17 cellular contexts compared by ENCODE assay signal in the genomic region with DNA sequence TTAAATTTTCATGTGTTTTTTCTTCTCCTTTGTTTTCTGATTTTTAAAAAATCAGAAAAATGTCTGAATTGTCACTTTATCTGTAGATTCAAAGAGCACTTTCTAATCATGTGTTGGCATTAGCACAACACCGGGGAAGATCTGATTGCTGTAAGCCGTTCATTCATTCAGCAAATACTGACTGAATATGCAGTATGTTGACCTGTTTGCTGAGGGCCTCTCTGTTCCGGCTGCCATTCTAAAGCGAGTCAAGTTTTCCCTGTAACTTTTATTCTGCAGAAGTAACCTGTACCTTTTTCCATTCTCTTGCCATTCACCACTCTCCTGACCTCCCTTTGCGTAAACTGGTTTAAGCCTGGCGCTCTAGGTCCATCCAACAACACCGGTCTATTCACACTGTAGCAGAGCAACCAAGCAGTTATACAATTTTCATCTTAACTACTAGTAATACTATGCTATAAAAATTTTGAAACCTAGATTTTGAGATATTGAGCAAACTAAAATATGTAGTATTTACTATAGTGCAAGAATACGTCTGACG. TPM values are rescaled to one million over a fixed set of nuclear protein-coding genes. Genes with fewer than 3 reads are reported as not detected.
"Had no signal": no experiment of that assay in that cellular context is flagged by ENCODE, and none has a peak within 500 bp of the region (broad histone marks: within the 10 kb centered on the region; RNA-seq: fewer than 3 reads in every experiment).

No MANE protein-coding gene starts in this region.

- H3K79me2 ChIP-seq: parathyroid adenoma had no signal

- H3K9ac ChIP-seq: parathyroid adenoma had no signal

- DNase-seq: activated CD4-positive, alpha-beta T cell treated with anti-CD3 and anti-CD28 coated beads for 4 hours; activated CD4-positive, alpha-beta T cell treated with anti-CD3 and anti-CD28 coated beads, Interleukin-2, amount 50 U/mL, for 48 hours; activated CD4-positive, CD25-positive, alpha-beta regulatory T cell; activated naive CD4-positive, alpha-beta T cell treated with Interleukin-2 at 50 U/mL for 16 hours; activated naive CD8-positive, alpha-beta T cell treated with anti-CD3 and anti-CD28 coated beads for 36 hours; activated T-cell treated with anti-CD3 and anti-CD28 coated beads, Interleukin-2, amount 50 U/mL, for 48 hours; amniotic stem cell; cerebellar nuclear complex; stimulated activated CD4-positive, alpha-beta T cell treated with anti-CD3 and anti-CD28 coated beads, Interleukin-4, amount 100 ng/mL, for 4 hours; stimulated activated naive CD8-positive, alpha-beta T cell treated with anti-CD3 and anti-CD28 coated beads, Interleukin-15, Interleukin-2, amounts not matched to agents 100 U/mL and 50 U/mL, for 24 hours; T-helper 1 cell; T-helper 9 cell; upper lobe of right lung had no signal

- H3K4me3 ChIP-seq: coronary artery, gastroesophageal sphincter, upper lobe of right lung had no signal

- H3K36me3 ChIP-seq: gastroesophageal sphincter, upper lobe of right lung had no signal

- H3K27ac ChIP-seq: coronary artery, gastroesophageal sphincter, parathyroid adenoma, upper lobe of right lung had no signal

- ATAC-seq: gastroesophageal sphincter; stimulated activated naive CD8-positive, alpha-beta T cell treated with anti-CD3 and anti-CD28 coated beads, Interleukin-15, Interleukin-2, amounts not matched to agents 100 U/mL and 50 U/mL, for 24 hours; upper lobe of right lung had no signal

- H3K27me3 ChIP-seq: gastroesophageal sphincter, upper lobe of right lung had no signal

- H3K4me1 ChIP-seq: gastroesophageal sphincter, parathyroid adenoma, upper lobe of right lung had no signal

RNA-seq across cellular contexts. Expression of gene SORBS2, which starts 6.7 kb away (rescaled TPM):
- total RNA-seq: activated CD8-positive, alpha-beta memory T cell treated with anti-CD3 and anti-CD28 coated beads for 36 hours; activated naive CD8-positive, alpha-beta T cell treated with anti-CD3 and anti-CD28 coated beads for 36 hours had no signal
